ENCODE assay signal across 9 cellular contexts in the genomic region with DNA sequence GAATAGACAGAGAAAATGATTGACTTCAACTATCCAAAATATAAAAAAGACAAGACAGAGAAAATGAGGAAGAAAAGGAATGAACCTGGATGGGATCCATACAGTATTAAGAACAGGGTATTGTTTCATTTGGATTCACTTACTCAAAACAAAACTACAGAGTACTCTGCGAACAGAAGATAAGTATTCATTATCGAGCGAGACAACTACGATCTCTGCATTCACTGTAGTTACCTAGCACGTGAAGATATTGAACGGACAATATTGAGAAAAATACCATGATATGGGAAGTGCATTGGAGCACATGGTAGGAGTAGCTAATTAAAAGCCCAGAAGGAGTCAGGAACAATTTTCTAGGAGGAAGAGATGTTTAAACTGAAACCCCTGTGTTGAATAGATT. TPM values are rescaled to one million over a fixed set of nuclear protein-coding genes. Genes with fewer than 3 reads are reported as not detected.
DNase-seq lines count a peak whose midpoint lies in the region; TF ChIP-seq lines count a peak whose summit lies in the region.
"Had no signal": no experiment of that assay in that cellular context is flagged by ENCODE, and none has a peak within 500 bp of the region (broad histone marks: within the 10 kb centered on the region; RNA-seq: fewer than 3 reads in every experiment).

No MANE protein-coding gene starts in this region.

- H3K4me1 Mint-ChIP-seq in T-helper 1 cell treated with Interleukin-12 subunit alpha and Interleukin-12 subunit beta and Interleukin-4 antibody, amounts not matched to agents 30 μg/mL and 1 μg/mL, for 36 hours (ENCODE audit: low read depth) = peaks cover 50% of the 10 kb centered on the region

- WGBS in stomach, 5 donors = 35 to 67% (median 54%) methylated on average over 6 of the region's 6 CpGs

- H3K27ac Mint-ChIP-seq in T-helper 1 cell treated with Interleukin-12 subunit alpha and Interleukin-12 subunit beta and Interleukin-4 antibody, amounts not matched to agents 30 μg/mL and 1 μg/mL, for 36 hours = peak overlapping the region; percentile 37

- H3K9me3 ChIP-seq in WERI-Rb-1 (ENCODE audit: severe bottlenecking) (no peaks in the 10 kb centered on the region), iPS-15b (ENCODE audit: control insufficient read depth, insufficient read depth, low read length) (no peaks in the 10 kb centered on the region), stomach (no peaks in the 10 kb centered on the region)

- H3K4me3 Mint-ChIP-seq in T-helper 1 cell treated with Interleukin-12 subunit alpha and Interleukin-12 subunit beta and Interleukin-4 antibody, amounts not matched to agents 30 μg/mL and 1 μg/mL, for 36 hours = peak overlapping the region; percentile 98

- H3K4me1 ChIP-seq in iPS-15b (ENCODE audit: control insufficient read depth, insufficient read depth, low read length) (peaks cover 2% of the 10 kb centered on the region), stomach (peaks cover 19 to 63% (median 44%) of the 10 kb centered on the region in 4 donors)

- H3K27me3 Mint-ChIP-seq in T-helper 1 cell treated with Interleukin-12 subunit alpha and Interleukin-12 subunit beta and Interleukin-4 antibody, amounts not matched to agents 30 μg/mL and 1 μg/mL, for 36 hours (ENCODE audit: low read depth) = no peaks in the 10 kb centered on the region

- intact Hi-C loops in stomach (cut with DNase I; ENCODE audit: low total_unique reads) = no loop called here

- peak overlapping the region; percentile 51 for H3K9ac ChIP-seq in iPS-15b (ENCODE audit: low read depth, low read length)

- no peak for TF ChIP-seq EP300 in stomach (IDR thresholded peaks at IDR 0.05)

- H3K36me3 Mint-ChIP-seq in T-helper 1 cell treated with Interleukin-12 subunit alpha and Interleukin-12 subunit beta and Interleukin-4 antibody, amounts not matched to agents 30 μg/mL and 1 μg/mL, for 36 hours (ENCODE audit: low read depth) = peaks cover 14% of the 10 kb centered on the region

- TF ChIP-seq CTCF in WERI-Rb-1 (IDR thresholded peaks at IDR 0.05; ENCODE audit: low read depth, low read length) = no peak
- no peak for TF ChIP-seq CTCF in stomach (IDR thresholded peaks at IDR 0.05)

- TF ChIP-seq POLR2A in stomach (IDR thresholded peaks at IDR 0.05) = no peak

- no peaks in the 10 kb centered on the region for H3K27me3 ChIP-seq in WERI-Rb-1 (ENCODE audit: insufficient read depth, low read depth, severe bottlenecking)
- H3K27me3 ChIP-seq in iPS-15b (ENCODE audit: control insufficient read depth, insufficient read depth, low read length) = no peaks in the 10 kb centered on the region
- H3K27me3 ChIP-seq in stomach = no peaks in the 10 kb centered on the region

- H3K36me3 ChIP-seq in WERI-Rb-1 (peaks cover 7% of the 10 kb centered on the region), iPS-15b (ENCODE audit: control insufficient read depth, insufficient read depth, low read length) (no peaks in the 10 kb centered on the region), stomach (peaks cover 0 to under 1% (median 0%) of the 10 kb centered on the region in 4 donors)

- H3K27ac ChIP-seq in WERI-Rb-1 (peak overlapping the region; percentile 89; the same call in 1 of the 2 replicates), stomach (peak overlapping the region in 4 of 5 donors; percentile 90 to 95 (median 94))

- H3K4me3 ChIP-seq in WERI-Rb-1 (ENCODE audit: low read depth, low read length) (peak overlapping the region; percentile 74), iPS-15b (ENCODE audit: low read depth, low read length) (peak overlapping the region; percentile 94), stomach (peak overlapping the region; percentile 86 to 96 (median 91))

- DNase-seq in T-helper 1 cell = no peak
- no peak for DNase-seq in WERI-Rb-1
- no peak for DNase-seq in stomach
- DNase-seq in superior temporal gyrus (ENCODE audit: extremely low spot score) = no peak
- no peak for DNase-seq in retina
- no peak for DNase-seq in middle frontal gyrus (ENCODE audit: extremely low spot score, low spot score)
- DNase-seq: NCI-H524 treated with DMSO at 0.1 percent for 48 hours had no signal

- H3K9me3 Mint-ChIP-seq in T-helper 1 cell treated with Interleukin-12 subunit alpha and Interleukin-12 subunit beta and Interleukin-4 antibody, amounts not matched to agents 30 μg/mL and 1 μg/mL, for 36 hours = no peaks in the 10 kb centered on the region

RNA-seq across cellular contexts. Expression of a gene that starts 1.0 kb away (rescaled TPM):
- 10 to 100 TPM; 11.0 to 62.0 (median 22.9) TPM for total RNA-seq in stomach
- polyA plus RNA-seq in stomach = 1 to 10 TPM; 5.3 to 7.3 (median 6.8) TPM
